In genomic region chr15:67813104-67813634, GRCh38 we compare ENCODE assay signal across 1 cellular context.
TF ChIP-seq lines count a peak whose summit lies in the region.

No MANE protein-coding gene starts in this region.

TF ChIP-seq in HepG2, 621 proteins besides CTCF, POLR2A, EP300 and RAD21:
- TF ChIP-seq PAWR (CRISPR knock-in tag; IDR thresholded peaks at IDR 0.05; ENCODE audit: borderline replicate concordance) (no peak), ARID2 (CRISPR knock-in tag; IDR thresholded peaks at IDR 0.05; ENCODE audit: borderline replicate concordance) (no peak), ZSCAN22 (CRISPR knock-in tag; IDR thresholded peaks at IDR 0.05) (no peak), ZBTB25 (CRISPR knock-in tag; IDR thresholded peaks at IDR 0.05) (no peak), PLRG1 (conservative IDR thresholded peaks at IDR 0.05) (no peak), ZFP82 (CRISPR knock-in tag; IDR thresholded peaks at IDR 0.05; ENCODE audit: borderline replicate concordance) (no peak), PBX2 (CRISPR knock-in tag; IDR thresholded peaks at IDR 0.05) (no peak), ZBTB38 (CRISPR knock-in tag; IDR thresholded peaks at IDR 0.05) (no peak), CSRNP2 (CRISPR knock-in tag; conservative IDR thresholded peaks at IDR 0.05; ENCODE audit: low read depth) (no peak), ZNF501 (CRISPR knock-in tag; IDR thresholded peaks at IDR 0.05) (no peak), ELF4 (CRISPR knock-in tag; IDR thresholded peaks at IDR 0.05; ENCODE audit: borderline replicate concordance) (no peak), KLF9 (CRISPR knock-in tag; IDR thresholded peaks at IDR 0.05; ENCODE audit: low read depth) (no peak), KDM3A (CRISPR knock-in tag; IDR thresholded peaks at IDR 0.05; ENCODE audit: low read depth) (no peak), ZNF382 (CRISPR knock-in tag; IDR thresholded peaks at IDR 0.05; ENCODE audit: borderline replicate concordance) (no peak), DMTF1 (CRISPR knock-in tag; IDR thresholded peaks at IDR 0.05) (no peak), BATF2 (CRISPR knock-in tag; IDR thresholded peaks at IDR 0.05) (no peak), ATRX (CRISPR knock-in tag; IDR thresholded peaks at IDR 0.05; ENCODE audit: borderline replicate concordance) (no peak)
- TF ChIP-seq, protein P1, sequence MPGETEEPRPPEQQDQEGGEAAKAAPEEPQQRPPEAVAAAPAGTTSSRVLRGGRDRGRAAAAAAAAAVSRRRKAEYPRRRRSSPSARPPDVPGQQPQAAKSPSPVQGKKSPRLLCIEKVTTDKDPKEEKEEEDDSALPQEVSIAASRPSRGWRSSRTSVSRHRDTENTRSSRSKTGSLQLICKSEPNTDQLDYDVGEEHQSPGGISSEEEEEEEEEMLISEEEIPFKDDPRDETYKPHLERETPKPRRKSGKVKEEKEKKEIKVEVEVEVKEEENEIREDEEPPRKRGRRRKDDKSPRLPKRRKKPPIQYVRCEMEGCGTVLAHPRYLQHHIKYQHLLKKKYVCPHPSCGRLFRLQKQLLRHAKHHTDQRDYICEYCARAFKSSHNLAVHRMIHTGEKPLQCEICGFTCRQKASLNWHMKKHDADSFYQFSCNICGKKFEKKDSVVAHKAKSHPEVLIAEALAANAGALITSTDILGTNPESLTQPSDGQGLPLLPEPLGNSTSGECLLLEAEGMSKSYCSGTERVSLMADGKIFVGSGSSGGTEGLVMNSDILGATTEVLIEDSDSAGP (CRISPR knock-in tag; IDR thresholded peaks at IDR 0.05; ENCODE audit: borderline replicate concordance) = no peak
